ENCODE assay signal across 13 cellular contexts in genomic region chr6:23174781-23175361, GRCh38.
DNase-seq lines count a peak whose midpoint lies in the region; ATAC-seq and TF ChIP-seq lines count a peak whose summit lies in the region.
"Had no signal": no experiment of that assay in that cellular context is flagged by ENCODE, and none has a peak within 500 bp of the region (broad histone marks: within the 10 kb centered on the region; RNA-seq: fewer than 3 reads in every experiment).

No MANE protein-coding gene starts in this region.

- peak overlapping the region in 1 of 2 donors; percentile 5 for H3K27ac Mint-ChIP-seq in activated naive CD4-positive, alpha-beta T cell treated with anti-CD3 and anti-CD28 coated beads, Interleukin-2, amount 50 U/mL, for 72 hours
- H3K27ac Mint-ChIP-seq: activated naive CD8-positive, alpha-beta T cell; stimulated activated memory B cell treated with anti-CD40 and anti-IgM and Interleukin-4, amounts not matched to agents 10 μg/mL and 1 μg/mL and 100 μg/mL, for 72 hours had no signal

- no peak overlapping the region for H3K4me3 ChIP-seq in fibroblast of villous mesenchyme (ENCODE audit: low read depth, low read length)
- H3K4me3 ChIP-seq in vagina, result no peak overlapping the region

- no peaks in the 10 kb centered on the region for H3K36me3 ChIP-seq in vagina

- no peaks in the 10 kb centered on the region for H3K27me3 ChIP-seq in vagina

- DNase-seq in activated naive CD4-positive, alpha-beta T cell treated with anti-CD3 and anti-CD28 coated beads, Interleukin-2, amount 50 U/mL, for 72 hours (ENCODE audit: low spot score in 2 of 2), result no peak
- no peak for DNase-seq in activated naive CD4-positive, alpha-beta T cell (lab: John Stamatoyannopoulos, UW)
- peak; percentile 59 for DNase-seq in SW480 (ENCODE audit: low spot score)
- DNase-seq in fibroblast of villous mesenchyme (ENCODE audit: low read depth), result peak; percentile 92
- DNase-seq in vagina (ENCODE audit: extremely low spot score in 2 of 2), result no peak
- no peak for DNase-seq in NCI-H187 treated with DMSO at 0.1 percent for 48 hours (lab: John Stamatoyannopoulos, UW)
- no peak for DNase-seq in NCI-H2107 treated with DMSO at 0.1 percent for 48 hours (lab: John Stamatoyannopoulos, UW; ENCODE audit: unreplicated experiment)
- DNase-seq: activated CD4-positive, CD25-positive, alpha-beta regulatory T cell; NCI-H1092 had no signal

- H3K9me3 Mint-ChIP-seq in activated naive CD4-positive, alpha-beta T cell treated with anti-CD3 and anti-CD28 coated beads, Interleukin-2, amount 50 U/mL, for 72 hours, result peaks cover 12 to 22% of the 10 kb centered on the region in 2 donors

- H3K27ac ChIP-seq in vagina, result peak overlapping the region; percentile 37
- H3K27ac ChIP-seq: C4-2B had no signal

- TF ChIP-seq CTCF in fibroblast of villous mesenchyme (IDR thresholded peaks at IDR 0.05; ENCODE audit: insufficient read depth, low read depth, low read length) (no peak), vagina (IDR thresholded peaks at IDR 0.05) (no peak)

- intact Hi-C loops in vagina (cut with DNase I), result no loop called here

- no peak for TF ChIP-seq POLR2A in vagina (IDR thresholded peaks at IDR 0.05)

- peak; percentile 88 to 90 for ATAC-seq in activated naive CD4-positive, alpha-beta T cell treated with anti-CD3 and anti-CD28 coated beads, Interleukin-2, amount 50 U/mL, for 72 hours
- ATAC-seq in HG03175 (IDR thresholded peaks at IDR 0.05; ENCODE audit: unreplicated experiment), result no peak
- ATAC-seq: stimulated activated memory B cell treated with anti-CD40 and anti-IgM and Interleukin-4, amounts not matched to agents 10 μg/mL and 1 μg/mL and 100 μg/mL, for 72 hours had no signal

- no peaks in the 10 kb centered on the region for H3K4me1 ChIP-seq in vagina

- no peaks in the 10 kb centered on the region for H3K36me3 Mint-ChIP-seq in activated naive CD4-positive, alpha-beta T cell treated with anti-CD3 and anti-CD28 coated beads, Interleukin-2, amount 50 U/mL, for 72 hours
- H3K36me3 Mint-ChIP-seq: activated naive CD8-positive, alpha-beta T cell; stimulated activated memory B cell treated with anti-CD40 and anti-IgM and Interleukin-4, amounts not matched to agents 10 μg/mL and 1 μg/mL and 100 μg/mL, for 72 hours had no signal

- H3K9me3 ChIP-seq in vagina, result no peaks in the 10 kb centered on the region

Comparison
In these comparisons a context has a peak if more than half of its experiments do, and no peak if none do; other contexts are left out.
1. DNase-seq: peak in SW480 (single experiment) and fibroblast of villous mesenchyme (single experiment); none in activated naive CD4-positive, alpha-beta T cell treated with anti-CD3 and anti-CD28 coated beads, Interleukin-2, amount 50 U/mL, for 72 hours (0 of 2), activated naive CD4-positive, alpha-beta T cell (0 of 4), vagina (0 of 2), NCI-H187 treated with DMSO at 0.1 percent for 48 hours (single experiment) and NCI-H2107 treated with DMSO at 0.1 percent for 48 hours (single experiment).